In genomic region chr1:33641099-33641830, GRCh38 we compare ENCODE assay signal across 9 cellular contexts.
DNase-seq lines count a peak whose midpoint lies in the region; ATAC-seq and TF ChIP-seq lines count a peak whose summit lies in the region.
"Had no signal": no experiment of that assay in that cellular context is flagged by ENCODE, and none has a peak within 500 bp of the region (broad histone marks: within the 10 kb centered on the region; RNA-seq: fewer than 3 reads in every experiment).

No MANE protein-coding gene starts in this region.

- DNase-seq in AG08396 (ENCODE audit: low spot score) (peak; percentile 44), PC-9 (no peak), hepatocyte (ENCODE audit: low spot score) (peak; percentile 45), posterior vena cava (ENCODE audit: low spot score) (no peak)
- no peak for DNase-seq in central memory CD4-positive, alpha-beta T cell
- DNase-seq: NCI-H187 treated with DMSO at 0.1 percent for 48 hours had no signal

- H4K20me1 ChIP-seq in PC-9 (ENCODE audit: insufficient read depth) = no peaks in the 10 kb centered on the region
- no peaks in the 10 kb centered on the region for H4K20me1 ChIP-seq in hepatocyte (ENCODE audit: insufficient read depth, poor library complexity, severe bottlenecking)

- H3K4me2 ChIP-seq in PC-9 (no peak overlapping the region), hepatocyte (no peak overlapping the region)

- H3K27ac ChIP-seq in PC-9 (no peak overlapping the region), hepatocyte (no peak overlapping the region)

- H3K4me3 ChIP-seq in PC-9 (no peak overlapping the region), hepatocyte (no peak overlapping the region)

- no peaks in the 10 kb centered on the region for H3K79me2 ChIP-seq in PC-9 (ENCODE audit: low read depth)
- H3K79me2 ChIP-seq in hepatocyte = no peaks in the 10 kb centered on the region

- POLR2A ChIA-PET in PC-9 (lab: Charles Lee; ENCODE audit: unreplicated experiment) = no interaction called here

- CTCF ChIA-PET in PC-9 (lab: Charles Lee) = no interaction called here

- H3K9me3 ChIP-seq in PC-9 (ENCODE audit: insufficient read depth, low read depth) (no peaks in the 10 kb centered on the region), hepatocyte (ENCODE audit: low read depth) (no peaks in the 10 kb centered on the region)

- H3K36me3 ChIP-seq in PC-9 (ENCODE audit: low read depth) = no peaks in the 10 kb centered on the region
- H3K36me3 ChIP-seq in hepatocyte (replicated peaks; ENCODE audit: insufficient read depth, low read depth) = no peaks in the 10 kb centered on the region

- no peaks in the 10 kb centered on the region for H3K4me1 ChIP-seq in PC-9 (replicated peaks; ENCODE audit: insufficient read depth)
- H3K4me1 ChIP-seq in hepatocyte (ENCODE audit: insufficient read depth) = no peaks in the 10 kb centered on the region

- no peak overlapping the region for H2AFZ ChIP-seq in PC-9
- no peak overlapping the region for H2AFZ ChIP-seq in hepatocyte

- intact Hi-C loops in PC-9 (cut with micrococcal nuclease; ENCODE audit: unreplicated experiment) (no loop called here), posterior vena cava (cut with DNase I) (no loop called here)

- no peaks in the 10 kb centered on the region for H3K9me2 ChIP-seq in PC-9 (ENCODE audit: insufficient read depth)
- no peaks in the 10 kb centered on the region for H3K9me2 ChIP-seq in hepatocyte (replicated peaks; ENCODE audit: insufficient read depth)

- TF ChIP-seq CTCF in GM12874 (IDR thresholded peaks at IDR 0.05; ENCODE audit: insufficient read depth, low read depth, low read length) (peak; percentile 49; the same call in 1 of the 2 replicates), PC-9 (conservative IDR thresholded peaks at IDR 0.05) (peak; percentile 53), hepatocyte (IDR thresholded peaks at IDR 0.05; ENCODE audit: poor library complexity) (peak; percentile 39)

- WGBS in hepatocyte (ENCODE audit: low lambda C conversion rate, missing lambda C conversion rate) = 73% methylated on average over 5 of the region's 5 CpGs

- ATAC-seq in GM21529 (IDR thresholded peaks at IDR 0.05; ENCODE audit: unreplicated experiment) (no peak), GM18861 (IDR thresholded peaks at IDR 0.05; ENCODE audit: unreplicated experiment) (no peak)

- no peaks in the 10 kb centered on the region for H3F3A ChIP-seq in PC-9 (ENCODE audit: insufficient read depth, low read depth)

- no TSS peak for BruUV-seq in PC-9 (replicated peaks; lab: Mats Ljungman, UMichigan)

- H3K27me3 ChIP-seq in PC-9 (ENCODE audit: insufficient read depth, low read depth) = peaks cover 87% of the 10 kb centered on the region
- H3K27me3 ChIP-seq in hepatocyte = peaks cover 8% of the 10 kb centered on the region

Comparison
In these comparisons a context has a peak if more than half of its experiments do, and no peak if none do; other contexts are left out.
1. DNase-seq: peak in AG08396 (single experiment) and hepatocyte (single experiment); none in PC-9 (0 of 2), posterior vena cava (single experiment) and central memory CD4-positive, alpha-beta T cell (single experiment).
2. Peak in every context shown above with its lines, with median percentiles within 50 percentile points of each other: CTCF ChIP-seq.